Comparison of ENCODE assay signal across 13 cellular contexts in the genomic region with DNA sequence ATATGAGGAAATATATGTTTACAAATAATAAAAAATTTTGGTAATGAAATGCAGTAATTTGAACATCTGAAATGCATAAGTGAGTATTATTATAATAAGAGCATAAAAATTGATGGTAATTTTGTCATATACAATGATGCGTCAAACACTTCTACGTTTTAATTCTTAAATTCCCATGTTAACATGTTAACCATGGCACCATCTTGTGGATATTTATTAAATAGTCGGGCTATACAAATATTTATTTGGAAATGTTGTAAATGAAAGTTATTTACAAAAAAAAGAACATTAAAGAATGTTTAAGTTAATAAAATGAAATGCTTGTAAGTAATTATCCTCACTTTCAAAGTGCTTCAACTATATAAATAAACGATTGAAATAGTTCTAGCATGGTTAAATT. TPM values are rescaled to one million over a fixed set of nuclear protein-coding genes. Genes with fewer than 3 reads are reported as not detected.
DNase-seq lines count a peak whose midpoint lies in the region; ATAC-seq, FAIRE-seq and TF ChIP-seq lines count a peak whose summit lies in the region.
"Had no signal": no experiment of that assay in that cellular context is flagged by ENCODE, and none has a peak within 500 bp of the region (broad histone marks: within the 10 kb centered on the region; RNA-seq: fewer than 3 reads in every experiment).

No MANE protein-coding gene starts in this region.

- intact Hi-C loops in pancreas (cut with DNase I), result no loop called here

- H3K9me2 ChIP-seq in Loucy (replicated peaks; ENCODE audit: low read depth, low read length), result no peaks in the 10 kb centered on the region

- ATAC-seq in pancreas (peak in 3 of 4 donors; percentile 54 to 60 (median 55)), HG03097 (IDR thresholded peaks at IDR 0.05; ENCODE audit: low FRiP score, unreplicated experiment) (no peak)

- FAIRE-seq in pancreas (lab: Jason Lieb, UNC), result peak; percentile 66
- FAIRE-seq in H54 (lab: Jason Lieb, UNC), result no peak

- H3K27ac ChIP-seq in pancreas, result no peak overlapping the region
- H3K27ac ChIP-seq: ascending aorta, WERI-Rb-1 had no signal

- DNase-seq in NCI-H2227 (lab: John Stamatoyannopoulos, UW; ENCODE audit: unreplicated experiment) (peak; percentile 9), NCI-H2227 treated with DMSO at 0.1 percent for 48 hours (lab: John Stamatoyannopoulos, UW) (no peak), cerebellar cortex (ENCODE audit: low spot score) (peak; percentile 14), pancreas (no peak), H54 (ENCODE audit: insufficient read length, low spot score) (no peak), putamen (ENCODE audit: low spot score) (no peak)
- DNase-seq: NCI-H1436, WERI-Rb-1 had no signal

- H3K4me1 ChIP-seq in Loucy (ENCODE audit: insufficient read depth, low read length, poor library complexity, severe bottlenecking), result no peaks in the 10 kb centered on the region
- H3K4me1 ChIP-seq in pancreas, result no peaks in the 10 kb centered on the region
- H3K4me1 ChIP-seq: ascending aorta had no signal

- no peak for TF ChIP-seq POLR2A in H54 (IDR thresholded peaks at IDR 0.05; ENCODE audit: low read depth, low read length)

- H3K36me3 ChIP-seq in Loucy (ENCODE audit: insufficient read depth, low read length) (no peaks in the 10 kb centered on the region), pancreas (no peaks in the 10 kb centered on the region)
- H3K36me3 ChIP-seq: ascending aorta, WERI-Rb-1 had no signal

- H3K79me2 ChIP-seq in Loucy (ENCODE audit: insufficient read depth, low read length), result no peaks in the 10 kb centered on the region

- H3K4me3 ChIP-seq in Loucy (ENCODE audit: low read length, poor library complexity, severe bottlenecking) (no peak overlapping the region), pancreas (no peak overlapping the region)
- H3K4me3 ChIP-seq: ascending aorta had no signal

- H4K20me1 ChIP-seq in Loucy (ENCODE audit: insufficient read depth, low read length, poor library complexity, severe bottlenecking), result no peaks in the 10 kb centered on the region

- H3K27me3 ChIP-seq in Loucy (ENCODE audit: insufficient read depth, low read length, poor library complexity, severe bottlenecking) (no peaks in the 10 kb centered on the region), pancreas (no peaks in the 10 kb centered on the region)
- H3K27me3 ChIP-seq: ascending aorta had no signal

- TF ChIP-seq CTCF in Loucy (conservative IDR thresholded peaks at IDR 0.05; ENCODE audit: low read length), result peak; percentile 61
- peak in 1 of 4 donors; percentile 9 for TF ChIP-seq CTCF in pancreas (IDR thresholded peaks at IDR 0.05)

- 15 to 17% methylated on average over 4 of the region's 4 CpGs for WGBS in pancreas, 2 donors

- no peak overlapping the region for H3K9ac ChIP-seq in Loucy (ENCODE audit: low read depth, low read length, poor library complexity, severe bottlenecking)

- no peaks in the 10 kb centered on the region for H3F3A ChIP-seq in Loucy (ENCODE audit: low read depth)

- no peak overlapping the region for H3K4me2 ChIP-seq in Loucy (ENCODE audit: low read depth, low read length, poor library complexity, severe bottlenecking)

- no peak overlapping the region for H2AFZ ChIP-seq in Loucy (ENCODE audit: low read length)

- peaks cover 12% of the 10 kb centered on the region for H3K9me3 ChIP-seq in Loucy (ENCODE audit: insufficient read depth, low read depth, low read length)
- H3K9me3 ChIP-seq in pancreas, result peaks cover 0 to 4% (median 0%) of the 10 kb centered on the region in 4 donors
- H3K9me3 ChIP-seq: ascending aorta had no signal

RNA-seq across cellular contexts. Expression of gene C1orf185, which starts 57.2 kb away (rescaled TPM):
- total RNA-seq in pancreas, result not detected
- polyA plus RNA-seq in pancreas, result not detected
- total RNA-seq: ascending aorta, pulmonary artery endothelial cell had no signal
- polyA plus RNA-seq: BJ had no signal

Comparison
In these comparisons a context has a peak if more than half of its experiments do, and no peak if none do; other contexts are left out.
1. DNase-seq: peak in NCI-H2227 (single experiment) and cerebellar cortex (single experiment); none in NCI-H2227 treated with DMSO at 0.1 percent for 48 hours (single experiment), pancreas (0 of 6), H54 (single experiment) and putamen (single experiment).